8 cellular contexts compared by ENCODE assay signal in the genomic region with DNA sequence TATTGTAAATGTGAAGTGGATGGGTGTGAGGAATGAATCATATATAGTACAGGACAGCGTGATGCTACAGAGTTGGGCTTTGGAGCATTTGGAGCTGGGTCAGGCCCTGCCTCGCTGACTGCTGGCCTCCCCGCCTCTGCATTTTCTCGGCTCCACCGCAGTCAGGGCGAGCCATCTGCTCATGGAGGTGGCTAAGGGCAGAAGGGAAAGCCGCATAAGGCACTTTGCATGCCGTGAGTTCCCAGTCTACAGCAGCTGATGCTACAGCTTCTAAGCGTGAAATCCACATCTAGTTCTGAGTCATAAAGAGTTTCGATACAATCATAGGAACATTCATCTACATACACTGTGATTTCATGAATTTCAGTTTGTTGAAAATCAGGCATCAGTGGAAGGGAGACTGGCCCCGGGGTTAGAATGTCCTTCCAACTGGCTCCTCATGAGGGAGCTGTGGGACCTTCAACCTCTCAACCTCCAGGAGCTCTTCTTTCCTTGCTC.
DNase-seq lines count a peak whose midpoint lies in the region; ATAC-seq and TF ChIP-seq lines count a peak whose summit lies in the region.
"Not testable (repeated sequence)": the region's sequence is repeated elsewhere in the genome, so short reads cannot be mapped to it uniquely, and the experiment has no call there.

No MANE protein-coding gene starts in this region.

- POLR2A ChIA-PET in HCT116 (lab: Charles Lee): not testable (repeated sequence)

- not testable (repeated sequence) for H3K9me3 Mint-ChIP-seq in activated CD8-positive, alpha-beta memory T cell treated with anti-CD3 and anti-CD28 coated beads, Interleukin-2, amount 10 ng/mL, durations not matched to agents 7 days and 5 days (ENCODE audit: low read depth); glutamatergic neuron (ENCODE audit: unreplicated experiment)

- H3K4me1 Mint-ChIP-seq in activated CD8-positive, alpha-beta memory T cell treated with anti-CD3 and anti-CD28 coated beads, Interleukin-2, amount 10 ng/mL, durations not matched to agents 7 days and 5 days; glutamatergic neuron (ENCODE audit: low read depth, unreplicated experiment): not testable (repeated sequence)

- not testable (repeated sequence) for TF ChIP-seq CTCF in HCT116 (IDR thresholded peaks at IDR 0.05 in 2 of 3, conservative IDR thresholded peaks at IDR 0.05 in 1 of 3; ENCODE audit: borderline replicate concordance in 1 of 3, insufficient read depth in 1 of 3, low read depth in 2 of 3, low read length in 2 of 3); glutamatergic neuron (IDR thresholded peaks at IDR 0.05; ENCODE audit: partially characterized antibody, unreplicated experiment)

- not testable (repeated sequence) for H3K27me3 ChIP-seq in HCT116 (ENCODE audit: insufficient read depth, low read length)

- ATAC-seq in GM18517 (IDR thresholded peaks at IDR 0.05; ENCODE audit: unreplicated experiment) (peak; percentile 98), GM19455 (IDR thresholded peaks at IDR 0.05; ENCODE audit: unreplicated experiment) (peak; percentile 94), HCT116 (peak; percentile 54; the same call in 1 of the 2 replicates), HG03045 (IDR thresholded peaks at IDR 0.05; ENCODE audit: unreplicated experiment) (peak; percentile 90), HG03565 (IDR thresholded peaks at IDR 0.05; ENCODE audit: unreplicated experiment) (peak; percentile 96)
- peak; percentile 81 for ATAC-seq in activated CD8-positive, alpha-beta memory T cell treated with anti-CD3 and anti-CD28 coated beads, Interleukin-2, amount 10 ng/mL, durations not matched to agents 7 days and 5 days
- peak; percentile 96 for ATAC-seq in stimulated activated naive CD8-positive, alpha-beta T cell treated with anti-CD3 and anti-CD28 coated beads, Interleukin-15, Interleukin-2, amounts not matched to agents 100 U/mL and 50 U/mL, for 24 hours

- H2AFZ ChIP-seq in HCT116 (ENCODE audit: low read depth, low read length, poor library complexity, severe bottlenecking): not testable (repeated sequence)

- intact Hi-C loops in HCT116 (cut with micrococcal nuclease): not testable (repeated sequence)

- CTCF ChIA-PET in HCT116 (lab: Charles Lee); activated CD8-positive, alpha-beta memory T cell treated with anti-CD3 and anti-CD28 coated beads, Interleukin-2, amount 10 ng/mL, durations not matched to agents 7 days and 5 days (lab: Charles Lee): not testable (repeated sequence)

- not testable (repeated sequence) for H4K20me1 ChIP-seq in HCT116 (ENCODE audit: insufficient read depth)

- not testable (repeated sequence) for H3K27ac Mint-ChIP-seq in activated CD8-positive, alpha-beta memory T cell treated with anti-CD3 and anti-CD28 coated beads, Interleukin-2, amount 10 ng/mL, durations not matched to agents 7 days and 5 days; glutamatergic neuron (ENCODE audit: unreplicated experiment)

- H3K9ac ChIP-seq in HCT116 (ENCODE audit: low read length): not testable (repeated sequence)

- H3K36me3 ChIP-seq in HCT116 (ENCODE audit: control insufficient read depth in 1 of 2, insufficient read depth in 2 of 2, low read length in 2 of 2): not testable (repeated sequence)

- H3K9me2 ChIP-seq in HCT116 (ENCODE audit: insufficient read depth): not testable (repeated sequence)

- H3K9me3 ChIP-seq in HCT116 (ENCODE audit: control insufficient read depth in 1 of 2, insufficient read depth in 1 of 2, low read depth in 1 of 2, low read length in 2 of 2): not testable (repeated sequence)

- not testable (repeated sequence) for H3K27ac ChIP-seq in HCT116 (ENCODE audit: low read depth, low read length)

- not testable (repeated sequence) for H3K4me3 Mint-ChIP-seq in activated CD8-positive, alpha-beta memory T cell treated with anti-CD3 and anti-CD28 coated beads, Interleukin-2, amount 10 ng/mL, durations not matched to agents 7 days and 5 days; glutamatergic neuron (ENCODE audit: unreplicated experiment)

- not testable (repeated sequence) for H3K79me2 ChIP-seq in HCT116 (ENCODE audit: insufficient read depth, low read length)

- not testable (repeated sequence) for H3K4me1 ChIP-seq in HCT116 (ENCODE audit: control insufficient read depth in 1 of 2, insufficient read depth in 2 of 2, low read length in 2 of 2)

- not testable (repeated sequence) for DNase-seq in HCT116 (ENCODE audit: low read depth, low spot score); activated CD8-positive, alpha-beta memory T cell treated with anti-CD3 and anti-CD28 coated beads, Interleukin-2, amount 10 ng/mL, durations not matched to agents 7 days and 5 days
- DNase-seq in glutamatergic neuron: peak; percentile 15
- peak; percentile 9 for DNase-seq in stimulated activated naive CD8-positive, alpha-beta T cell treated with anti-CD3 and anti-CD28 coated beads, Interleukin-15, Interleukin-2, amounts not matched to agents 100 U/mL and 50 U/mL, for 24 hours

- H3K27me3 Mint-ChIP-seq in activated CD8-positive, alpha-beta memory T cell treated with anti-CD3 and anti-CD28 coated beads, Interleukin-2, amount 10 ng/mL, durations not matched to agents 7 days and 5 days; glutamatergic neuron (ENCODE audit: unreplicated experiment): not testable (repeated sequence)

- not testable (repeated sequence) for H3K4me2 ChIP-seq in HCT116 (ENCODE audit: low read length)

- not testable (repeated sequence) for H3K4me3 ChIP-seq in HCT116 (replicated peaks in 1 of 2; ENCODE audit: low read depth in 1 of 2, low read length in 2 of 2)

- TF ChIP-seq POLR2A in HCT116 (IDR thresholded peaks at IDR 0.05; ENCODE audit: borderline replicate concordance, extremely low read depth, insufficient read depth, insufficient read length): not testable (repeated sequence)

- not testable (repeated sequence) for BruUV-seq in HCT116 (replicated peaks; lab: Mats Ljungman, UMichigan)

- RAD21 ChIA-PET in HCT116 (lab: Charles Lee; ENCODE audit: low non-redundant PET in 1 of 2, low total read pairs in 2 of 2, uncharacterized antibody in 2 of 2, unreplicated experiment in 2 of 2): not testable (repeated sequence)

- TF ChIP-seq RAD21 in HCT116 (IDR thresholded peaks at IDR 0.05; ENCODE audit: low read depth): not testable (repeated sequence)

- H3K36me3 Mint-ChIP-seq in activated CD8-positive, alpha-beta memory T cell treated with anti-CD3 and anti-CD28 coated beads, Interleukin-2, amount 10 ng/mL, durations not matched to agents 7 days and 5 days; glutamatergic neuron (ENCODE audit: unreplicated experiment): not testable (repeated sequence)
